ENCODE assay signal across 8 cellular contexts in the genomic region with DNA sequence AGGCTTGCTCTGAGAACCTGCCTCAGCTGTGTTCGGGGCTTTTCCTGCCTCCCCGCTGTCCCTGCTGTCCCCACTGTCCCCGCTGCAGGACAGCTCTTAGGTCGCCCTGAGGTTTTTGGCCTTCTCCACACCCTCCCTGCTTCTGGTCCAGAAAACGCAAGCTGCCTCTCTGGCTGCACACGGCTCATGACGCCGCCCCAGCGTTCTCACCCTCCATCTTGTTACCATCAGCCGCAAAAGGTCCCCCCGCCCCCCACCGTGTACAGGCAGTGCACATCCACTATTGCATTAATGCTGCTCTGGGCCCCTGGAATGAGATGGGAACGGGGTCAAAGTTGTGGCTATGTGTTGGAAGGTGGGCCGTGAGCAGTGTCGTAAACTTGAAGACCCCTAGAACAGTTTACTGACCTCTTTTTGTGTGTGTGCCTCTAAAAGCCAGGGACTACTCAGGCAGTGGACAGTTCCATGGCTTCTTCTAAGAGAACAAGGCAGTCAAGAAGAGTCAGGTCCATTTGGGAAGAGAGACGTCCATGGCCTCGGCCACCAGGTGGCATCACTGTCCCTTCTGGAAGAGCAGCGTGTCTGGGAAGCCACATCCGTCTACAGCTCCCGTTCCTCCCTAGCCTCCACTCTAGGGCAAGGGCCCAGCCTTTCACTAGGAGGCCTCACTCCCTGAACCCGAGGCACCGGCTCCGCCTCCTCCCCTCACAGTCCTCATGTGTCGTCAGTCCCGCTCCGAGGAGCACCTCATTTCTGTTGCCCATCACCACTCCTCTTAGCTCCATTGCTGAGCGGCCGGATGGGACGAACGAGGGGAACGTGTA. TPM values are rescaled to one million over a fixed set of nuclear protein-coding genes. Genes with fewer than 3 reads are reported as not detected.
DNase-seq lines count a peak whose midpoint lies in the region; ATAC-seq and TF ChIP-seq lines count a peak whose summit lies in the region.

No MANE protein-coding gene starts in this region.

- H3K9me3 Mint-ChIP-seq in activated naive CD8-positive, alpha-beta T cell treated with anti-CD3 and anti-CD28 coated beads for 36 hours, result no peaks in the 10 kb centered on the region
- H3K9me3 Mint-ChIP-seq in progenitor cell of endocrine pancreas (ENCODE audit: low read depth), result no peaks in the 10 kb centered on the region

- peaks cover 2% of the 10 kb centered on the region for H3K4me1 Mint-ChIP-seq in activated naive CD8-positive, alpha-beta T cell treated with anti-CD3 and anti-CD28 coated beads for 36 hours
- peaks cover 1% of the 10 kb centered on the region for H3K4me1 Mint-ChIP-seq in progenitor cell of endocrine pancreas (ENCODE audit: low read depth)

- peak; percentile 95 for DNase-seq in ACHN
- DNase-seq in NCI-H128 (lab: John Stamatoyannopoulos, UW; ENCODE audit: unreplicated experiment), result peak; percentile 86
- peak; percentile 67 for DNase-seq in SKM-1 (lab: John Stamatoyannopoulos, UW; ENCODE audit: unreplicated experiment)
- peak; percentile 65 for DNase-seq in activated naive CD8-positive, alpha-beta T cell treated with anti-CD3 and anti-CD28 coated beads for 36 hours
- DNase-seq in cardiac muscle cell (ENCODE audit: low read depth in 1 of 2, low spot score in 1 of 2), result peak; percentile 91 to 95
- peak; percentile 79 for DNase-seq in progenitor cell of endocrine pancreas (ENCODE audit: low spot score, unreplicated experiment)
- peak; percentile 92 for DNase-seq in ureter (ENCODE audit: low spot score)

- no peak overlapping the region for H3K27ac Mint-ChIP-seq in activated naive CD8-positive, alpha-beta T cell treated with anti-CD3 and anti-CD28 coated beads for 36 hours
- H3K27ac Mint-ChIP-seq in progenitor cell of endocrine pancreas, result peak overlapping the region; percentile 35

- no peaks in the 10 kb centered on the region for H3K36me3 Mint-ChIP-seq in activated naive CD8-positive, alpha-beta T cell treated with anti-CD3 and anti-CD28 coated beads for 36 hours
- peaks cover 14% of the 10 kb centered on the region for H3K36me3 Mint-ChIP-seq in progenitor cell of endocrine pancreas (ENCODE audit: insufficient read depth)

- no peak overlapping the region for H3K27ac ChIP-seq in cardiac muscle cell

- in situ Hi-C loops in ACHN (cut with HindIII; ENCODE audit: low pct_ligation_motif_present, low pct_unique_long_range_greater_than_20kb, low sequenced_read_pairs), result loop anchor here (25.0 kb wide), 1 partner anchor 120 kb away; the partner anchor contains the start of gene DENND2A

- peaks cover under 1% of the 10 kb centered on the region for H3K4me1 ChIP-seq in cardiac muscle cell (ENCODE audit: low read depth)

- no peak overlapping the region for H3K4me3 ChIP-seq in cardiac muscle cell

- no peaks in the 10 kb centered on the region for H3K36me3 ChIP-seq in cardiac muscle cell

- H3K4me3 Mint-ChIP-seq in activated naive CD8-positive, alpha-beta T cell treated with anti-CD3 and anti-CD28 coated beads for 36 hours, result peak overlapping the region; percentile 25
- no peak overlapping the region for H3K4me3 Mint-ChIP-seq in progenitor cell of endocrine pancreas (ENCODE audit: low read depth)

- H3K27me3 Mint-ChIP-seq in activated naive CD8-positive, alpha-beta T cell treated with anti-CD3 and anti-CD28 coated beads for 36 hours, result peaks cover 7% of the 10 kb centered on the region
- H3K27me3 Mint-ChIP-seq in progenitor cell of endocrine pancreas, result no peaks in the 10 kb centered on the region

- no peaks in the 10 kb centered on the region for H3K9me3 ChIP-seq in cardiac muscle cell (ENCODE audit: low read depth)

- ATAC-seq in GM18868 (IDR thresholded peaks at IDR 0.05; ENCODE audit: unreplicated experiment), result peak; percentile 53

- peak; percentile 90 for TF ChIP-seq CTCF in cardiac muscle cell (IDR thresholded peaks at IDR 0.05; ENCODE audit: low read depth, low read length)
- TF ChIP-seq CTCF in progenitor cell of endocrine pancreas (IDR thresholded peaks at IDR 0.05; ENCODE audit: unreplicated experiment), result peak; percentile 85

- H3K27me3 ChIP-seq in cardiac muscle cell, result no peaks in the 10 kb centered on the region

RNA-seq across cellular contexts. Expression of gene MKRN1, which starts 38.5 kb away (rescaled TPM):
- 10 to 100 TPM; 47.7 to 48.1 TPM for total RNA-seq in activated naive CD8-positive, alpha-beta T cell treated with anti-CD3 and anti-CD28 coated beads for 36 hours
- total RNA-seq in cardiac muscle cell, result 143 and 247 TPM in 2 replicates
- polyA plus RNA-seq in cardiac muscle cell, result 156 and 216 TPM in 2 replicates
- 94.0 and 99.4 TPM in 2 replicates for total RNA-seq in progenitor cell of endocrine pancreas
- total RNA-seq in ureter, result 108 TPM
